In genomic region chr1:149885364-149886111, GRCh38 we compare ENCODE assay signal across 8 cellular contexts. TPM values are rescaled to one million over a fixed set of nuclear protein-coding genes. Genes with fewer than 3 reads are reported as not detected.
A peak's percentile ranks its signal among the peaks of the same experiment; 100 is the strongest.
DNase-seq lines count a peak whose midpoint lies in the region; ATAC-seq and TF ChIP-seq lines count a peak whose summit lies in the region.

No MANE protein-coding gene starts in this region.

- H3K4me3 Mint-ChIP-seq in activated CD4-positive, alpha-beta T cell treated with anti-CD3 and anti-CD28 coated beads for 36 hours: no peak overlapping the region

- no peak for TF ChIP-seq CTCF in GM10266 (IDR thresholded peaks at IDR 0.05; ENCODE audit: control insufficient read depth, insufficient read depth, low read depth, missing control alignments)

- H3K4me3 ChIP-seq in ACC112 (ENCODE audit: low read depth, low read length) (peak overlapping the region; percentile 92), H7 (ENCODE audit: insufficient read depth, low read depth, low read length) (peak overlapping the region; percentile 66)

- no peak overlapping the region for H3K27ac Mint-ChIP-seq in activated CD4-positive, alpha-beta T cell treated with anti-CD3 and anti-CD28 coated beads for 36 hours

- no peak overlapping the region for H2AFZ ChIP-seq in ACC112 (ENCODE audit: low read length, unreplicated experiment)

- intact Hi-C loops in activated CD4-positive, alpha-beta T cell treated with anti-CD3 and anti-CD28 coated beads for 36 hours (cut with DNase I, micrococcal nuclease): no loop called here

- POLR2A ChIA-PET in activated CD4-positive, alpha-beta T cell treated with anti-CD3 and anti-CD28 coated beads for 36 hours (lab: Charles Lee): interaction anchor here (0.6 to 4.8 kb wide), 13 partner anchors 8 to 678 kb away, joined by 3 to 33 read pairs (median 6); partner anchors contain the start of genes BOLA1 and RPRD2

- peaks cover 2% of the 10 kb centered on the region for H3K36me3 Mint-ChIP-seq in activated CD4-positive, alpha-beta T cell treated with anti-CD3 and anti-CD28 coated beads for 36 hours (ENCODE audit: low read depth)

- H3K27ac ChIP-seq in ACC112 (ENCODE audit: low read depth, low read length): peak overlapping the region; percentile 98
- peak overlapping the region; percentile 90 for H3K27ac ChIP-seq in cingulate gyrus (ENCODE audit: low read depth, low read length)
- H3K27ac ChIP-seq in layer of hippocampus (ENCODE audit: low read depth, low read length): peak overlapping the region; percentile 82

- H3K79me2 ChIP-seq in ACC112 (ENCODE audit: control insufficient read depth, insufficient read depth, low read length, unreplicated experiment): peaks cover 27% of the 10 kb centered on the region

- ATAC-seq in activated CD4-positive, alpha-beta T cell treated with anti-CD3 and anti-CD28 coated beads for 36 hours: peak; percentile 17

- no peaks in the 10 kb centered on the region for H3K27me3 ChIP-seq in ACC112 (ENCODE audit: insufficient read depth, low read length)
- no peaks in the 10 kb centered on the region for H3K27me3 ChIP-seq in H7 (ENCODE audit: control insufficient read depth, insufficient read depth, low read length)
- no peaks in the 10 kb centered on the region for H3K27me3 ChIP-seq in layer of hippocampus (ENCODE audit: control insufficient read depth, insufficient read depth, low read length)

- peaks cover 14% of the 10 kb centered on the region for H3K4me1 ChIP-seq in ACC112 (ENCODE audit: control insufficient read depth, insufficient read depth, low read length, unreplicated experiment)

- no peak for DNase-seq in H7
- DNase-seq in NCI-H446 treated with DMSO at 0.1 percent for 48 hours (lab: John Stamatoyannopoulos, UW): peak; percentile 92
- peak; percentile 87 for DNase-seq in activated CD4-positive, alpha-beta T cell treated with anti-CD3 and anti-CD28 coated beads for 36 hours
- peak; percentile 68 to 81 for DNase-seq in stimulated activated CD4-positive, alpha-beta T cell treated with anti-CD3 and anti-CD28 coated beads, Interleukin-15, amount 100 ng/mL, for 48 hours (ENCODE audit: low read depth in 2 of 2)
- DNase-seq in GM10266 (ENCODE audit: extremely low spot score): no peak

- peaks cover 8% of the 10 kb centered on the region for H3K4me1 Mint-ChIP-seq in activated CD4-positive, alpha-beta T cell treated with anti-CD3 and anti-CD28 coated beads for 36 hours

- H3K27me3 Mint-ChIP-seq in activated CD4-positive, alpha-beta T cell treated with anti-CD3 and anti-CD28 coated beads for 36 hours: no peaks in the 10 kb centered on the region

- CTCF ChIA-PET in activated CD4-positive, alpha-beta T cell treated with anti-CD3 and anti-CD28 coated beads for 36 hours (lab: Charles Lee): interaction anchor here (0.6 to 0.7 kb wide), 2 partner anchors 77 to 285 kb away, joined by 3 read pairs; no protein-coding TSS in a partner anchor

- H3K9me3 Mint-ChIP-seq in activated CD4-positive, alpha-beta T cell treated with anti-CD3 and anti-CD28 coated beads for 36 hours (ENCODE audit: low read depth): no peaks in the 10 kb centered on the region

- H3K36me3 ChIP-seq in ACC112 (ENCODE audit: insufficient read depth, low read length) (no peaks in the 10 kb centered on the region), H7 (replicated peaks; ENCODE audit: control insufficient read depth, insufficient read depth, low read length) (no peaks in the 10 kb centered on the region)

RNA-seq across cellular contexts. Expression of gene BOLA1, which starts 13.8 kb away (rescaled TPM):
- total RNA-seq in H7 (2014; rRNA removed; shearing (Covaris generic)): 27.7 and 40.1 TPM in 2 replicates
- total RNA-seq in activated CD4-positive, alpha-beta T cell treated with anti-CD3 and anti-CD28 coated beads for 36 hours: 10 to 100 TPM; 24.1 to 30.0 TPM

RNA-seq across cellular contexts. Expression of gene SV2A, which starts 32.1 kb away (rescaled TPM):
- total RNA-seq in H7 (2014; rRNA removed; shearing (Covaris generic)): 40.3 and 42.3 TPM in 2 replicates
- 1 to 10 TPM; 7.8 to 8.5 TPM for total RNA-seq in activated CD4-positive, alpha-beta T cell treated with anti-CD3 and anti-CD28 coated beads for 36 hours

RNA-seq across cellular contexts. Expression of gene SF3B4, which starts 42.1 kb away (rescaled TPM):
- 32.8 and 39.7 TPM in 2 replicates for total RNA-seq in H7 (2014; rRNA removed; shearing (Covaris generic))
- 10 to 100 TPM; 68.6 to 71.9 TPM for total RNA-seq in activated CD4-positive, alpha-beta T cell treated with anti-CD3 and anti-CD28 coated beads for 36 hours

RNA-seq across cellular contexts. Expression of gene MTMR11, which starts 51.1 kb away (rescaled TPM):
- total RNA-seq in H7 (2014; rRNA removed; shearing (Covaris generic)): 5.2 and 7.9 TPM in 2 replicates
- total RNA-seq in activated CD4-positive, alpha-beta T cell treated with anti-CD3 and anti-CD28 coated beads for 36 hours: 1 to 10 TPM; 1.3 TPM

Comparison
In these comparisons a context has a peak if more than half of its experiments do, and no peak if none do; other contexts are left out.
1. DNase-seq: peak in NCI-H446 treated with DMSO at 0.1 percent for 48 hours (single experiment), activated CD4-positive, alpha-beta T cell treated with anti-CD3 and anti-CD28 coated beads for 36 hours (single experiment) and stimulated activated CD4-positive, alpha-beta T cell treated with anti-CD3 and anti-CD28 coated beads, Interleukin-15, amount 100 ng/mL, for 48 hours (2 of 2); none in H7 (single experiment) and GM10266 (single experiment).
2. Peak in every context shown above with its lines, with median percentiles within 50 percentile points of each other: H3K27ac ChIP-seq.